7 cellular contexts compared by ENCODE assay signal in genomic region chr3:127086591-127086990, GRCh38.
DNase-seq lines count a peak whose midpoint lies in the region; ATAC-seq, FAIRE-seq and TF ChIP-seq lines count a peak whose summit lies in the region.
"Not testable (repeated sequence)": the region's sequence is repeated elsewhere in the genome, so short reads cannot be mapped to it uniquely, and the experiment has no call there.

No MANE protein-coding gene starts in this region.

- H3K4me3 Mint-ChIP-seq in neural crest cell, result not testable (repeated sequence)

- peaks cover 11% of the 10 kb centered on the region for H3K4me1 Mint-ChIP-seq in neural crest cell

- WGBS in right lobe of liver (ENCODE audit: insufficient coverage, low coverage, low lambda C conversion rate, missing lambda C conversion rate), result 48% methylated on average over 4 of the region's 13 CpGs
- WGBS in spleen, 5 donors, result 90 to 93% (median 91%) methylated on average over 13 of the region's 13 CpGs

- not testable (repeated sequence) for H3K9me3 Mint-ChIP-seq in neural crest cell

- FAIRE-seq in bronchial epithelial cell (lab: Jason Lieb, UNC), result peak; percentile 89
- not testable (repeated sequence) for FAIRE-seq in kidney (lab: Jason Lieb, UNC)

- not testable (repeated sequence) for ATAC-seq in right lobe of liver

- not testable (repeated sequence) for TF ChIP-seq CTCF in HEK293 (tag by site-specific recombination; IDR thresholded peaks at IDR 0.05); bronchial epithelial cell (IDR thresholded peaks at IDR 0.05; ENCODE audit: insufficient read depth, low read length, severe bottlenecking); left ventricle myocardium inferior (IDR thresholded peaks at IDR 0.05; ENCODE audit: borderline replicate concordance); kidney (IDR thresholded peaks at IDR 0.05; ENCODE audit: borderline replicate concordance, extremely low read depth, insufficient read depth); right lobe of liver (IDR thresholded peaks at IDR 0.05); neural crest cell (conservative IDR thresholded peaks at IDR 0.05); spleen (IDR thresholded peaks at IDR 0.05 in 8 of 11, conservative IDR thresholded peaks at IDR 0.05 in 3 of 11)

- H3K36me3 ChIP-seq in HEK293 (ENCODE audit: control insufficient read depth in 2 of 2, insufficient read depth in 1 of 2, low read length in 2 of 2); bronchial epithelial cell (ENCODE audit: control insufficient read depth, insufficient read depth, low read length); left ventricle myocardium inferior; kidney (ENCODE audit: control insufficient read depth in 1 of 2, insufficient read depth in 2 of 2, low read length in 2 of 2); right lobe of liver; spleen: not testable (repeated sequence)

- DNase-seq in bronchial epithelial cell (ENCODE audit: low read depth); neural crest cell (ENCODE audit: low read depth, low spot score): not testable (repeated sequence)
- peak; percentile 2 for DNase-seq in left ventricle myocardium inferior
- DNase-seq in kidney, result peak; percentile 35
- DNase-seq in right lobe of liver, result peak in 2 of 3 donors; percentile 15 to 26
- DNase-seq in spleen, result peak; percentile 67

- POLR2A ChIA-PET in HEK293 (lab: Yijun Ruan, JAX), result not testable (repeated sequence)

- not testable (repeated sequence) for H3K36me3 Mint-ChIP-seq in neural crest cell (ENCODE audit: low read depth)

- H3K4me3 ChIP-seq in HEK293 (ENCODE audit: low read depth, low read length); bronchial epithelial cell (ENCODE audit: low read depth, low read length); left ventricle myocardium inferior; kidney (ENCODE audit: low read length in 2 of 2); right lobe of liver; spleen: not testable (repeated sequence)

- not testable (repeated sequence) for H3K27me3 ChIP-seq in bronchial epithelial cell (ENCODE audit: control insufficient read depth, insufficient read depth, low read length); right lobe of liver
- H3K27me3 ChIP-seq in left ventricle myocardium inferior (ENCODE audit: low read depth), result peaks cover 50% of the 10 kb centered on the region
- peaks cover 0 to 35% (median 0%) of the 10 kb centered on the region in 7 donors for H3K27me3 ChIP-seq in spleen (replicated peaks in 1 of 7)

- peak overlapping the region; percentile 60 for H3K27ac Mint-ChIP-seq in neural crest cell (ENCODE audit: unreplicated experiment)

- intact Hi-C loops in left ventricle myocardium inferior (cut with micrococcal nuclease); kidney (cut with DNase I); right lobe of liver (cut with DNase I); spleen (cut with DNase I; ENCODE audit: low total_unique reads): not testable (repeated sequence)

- H3K27ac ChIP-seq in HEK293 (ENCODE audit: extremely low read depth, low read depth, low read length); left ventricle myocardium inferior (replicated peaks); kidney (ENCODE audit: low read depth in 2 of 2, low read length in 2 of 2); right lobe of liver; spleen: not testable (repeated sequence)

- CTCF ChIA-PET in HEK293 (lab: Yijun Ruan, JAX), result not testable (repeated sequence)

- not testable (repeated sequence) for H3K4me1 ChIP-seq in HEK293 (ENCODE audit: control insufficient read depth, insufficient read depth, low read length); left ventricle myocardium inferior; kidney (ENCODE audit: control insufficient read depth in 1 of 2, insufficient read depth in 1 of 2, low read depth in 1 of 2, low read length in 2 of 2); right lobe of liver; spleen

- H3K27me3 Mint-ChIP-seq in neural crest cell (ENCODE audit: low read depth), result not testable (repeated sequence)

- not testable (repeated sequence) for H3K9me3 ChIP-seq in HEK293 (ENCODE audit: control insufficient read depth, insufficient read depth, low read depth, low read length); left ventricle myocardium inferior (replicated peaks); kidney (ENCODE audit: control insufficient read depth in 1 of 2, low read length in 2 of 2); right lobe of liver; spleen

- TF ChIP-seq POLR2A in right lobe of liver (IDR thresholded peaks at IDR 0.05); spleen (IDR thresholded peaks at IDR 0.05): not testable (repeated sequence)

- H3K9ac ChIP-seq in kidney (ENCODE audit: low read length in 2 of 2), result not testable (repeated sequence)

TF ChIP-seq in HEK293, 187 proteins besides CTCF, POLR2A, EP300 and RAD21:
- TF ChIP-seq ZNF112 (tag by site-specific recombination; IDR thresholded peaks at IDR 0.05), result peak; percentile 50; the same call in 1 of the 2 replicates
